Comparison of ENCODE assay signal across 26 cellular contexts in the genomic region with DNA sequence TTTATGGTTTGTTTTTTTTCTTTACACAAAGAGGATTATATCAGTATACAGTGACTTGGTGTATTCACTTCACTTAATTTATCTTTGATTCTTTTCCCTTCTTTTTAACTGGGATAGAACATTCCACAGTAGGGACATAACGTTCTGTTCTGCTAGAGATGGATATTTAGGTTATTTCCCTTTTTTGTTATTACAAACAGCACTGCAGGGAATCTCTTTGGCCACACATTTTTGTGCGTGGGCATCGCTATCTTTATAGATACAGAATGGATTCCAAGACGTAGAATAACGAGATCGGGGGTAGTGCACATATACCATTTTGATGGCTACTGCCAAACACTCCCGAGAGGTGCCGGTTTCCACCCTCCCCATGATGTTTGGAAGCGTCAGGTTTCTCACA.
"Had no signal": no experiment of that assay in that cellular context is flagged by ENCODE, and none has a peak within 500 bp of the region (broad histone marks: within the 10 kb centered on the region; RNA-seq: fewer than 3 reads in every experiment).

No MANE protein-coding gene starts in this region.

- H3K4me3 ChIP-seq: heart right ventricle, psoas muscle, transverse colon had no signal

- ATAC-seq: heart right ventricle, left ventricle myocardium superior, psoas muscle, SK-N-SH treated with all-trans-retinoic acid at 6 μM for 48 hours, T-helper 17 cell had no signal

- H3K9me3 Mint-ChIP-seq: activated CD4-positive, alpha-beta memory T cell treated with anti-CD3 and anti-CD28 coated beads for 36 hours; activated CD4-positive, alpha-beta T cell treated with anti-CD3 and anti-CD28 coated beads, Interleukin-2, amount 10 ng/mL, durations not matched to agents 24 days and 14 days; activated naive CD4-positive, alpha-beta T cell treated with anti-CD3 and anti-CD28 coated beads, Interleukin-2, amount 10 ng/mL, durations not matched to agents 7 days and 5 days; activated naive CD8-positive, alpha-beta T cell treated with anti-CD3 and anti-CD28 coated beads, Interleukin-2, amount 10 ng/mL, durations not matched to agents 7 days and 5 days; activated T-helper 1 cell treated with anti-CD3 and anti-CD28 coated beads, Interleukin-12 subunit alpha, Interleukin-12 subunit beta, Interleukin-2, Interleukin-4 antibody, amounts not matched to agents 30 ng/mL and 10 ng/mL and 1 ng/mL, durations not matched to agents 14 hours and 24 hours and 36 hours; mesothelial cell of epicardium; naive B cell; nephron progenitor cell had no signal

- H3K36me3 ChIP-seq: transverse colon had no signal

- DNase-seq: activated CD4-positive, alpha-beta memory T cell treated with anti-CD3 and anti-CD28 coated beads for 36 hours; activated CD4-positive, alpha-beta T cell treated with anti-CD3 and anti-CD28 coated beads, Interleukin-2, amount 10 ng/mL, durations not matched to agents 24 days and 14 days; activated CD4-positive, CD25-positive, alpha-beta regulatory T cell treated with anti-CD3 and anti-CD28 coated beads, Interleukin-2, amount 50 U/mL, for 72 hours; activated CD8-positive, alpha-beta memory T cell treated with anti-CD3 and anti-CD28 coated beads, Interleukin-2, amount 50 U/mL, for 4 hours; activated effector memory CD4-positive, alpha-beta T cell treated with anti-CD3 and anti-CD28 coated beads, Interleukin-2, amount 50 U/mL, for 16 hours; activated naive CD4-positive, alpha-beta T cell treated with anti-CD3 and anti-CD28 coated beads, Interleukin-2, amount 10 ng/mL, durations not matched to agents 7 days and 5 days; activated naive CD8-positive, alpha-beta T cell treated with anti-CD3 and anti-CD28 coated beads, Interleukin-2, amount 10 ng/mL, durations not matched to agents 7 days and 5 days; activated T-cell treated with anti-CD3 and anti-CD28 coated beads, Interleukin-2, amount 50 U/mL, for 1 hour; amniotic stem cell; central memory CD4-positive, alpha-beta T cell; foreskin melanocyte; heart right ventricle; left ventricle myocardium superior; naive B cell; nephron progenitor cell; psoas muscle; stimulated activated CD4-positive, alpha-beta T cell treated with anti-CD3 and anti-CD28 coated beads, Interleukin-15, amount 100 ng/mL, for 24 hours; stimulated activated CD4-positive, alpha-beta T cell treated with anti-CD3 and anti-CD28 coated beads, Interleukin-2, amount 100 ng/mL, for 24 hours; stimulated activated naive CD4-positive, alpha-beta T cell treated with Interleukin-2 at 50 U/mL for 16 hours; T-helper 17 cell; transverse colon had no signal

- H3K9me3 ChIP-seq: heart right ventricle, neutrophil, psoas muscle, transverse colon had no signal

- H3K27ac ChIP-seq: heart right ventricle, neutrophil, psoas muscle, transverse colon had no signal

- H3K27me3 ChIP-seq: heart right ventricle, neutrophil, transverse colon had no signal

- H3K4me3 Mint-ChIP-seq: activated CD4-positive, alpha-beta memory T cell treated with anti-CD3 and anti-CD28 coated beads for 36 hours; activated CD4-positive, alpha-beta T cell treated with anti-CD3 and anti-CD28 coated beads, Interleukin-2, amount 10 ng/mL, durations not matched to agents 24 days and 14 days; activated naive CD4-positive, alpha-beta T cell treated with anti-CD3 and anti-CD28 coated beads, Interleukin-2, amount 10 ng/mL, durations not matched to agents 7 days and 5 days; activated naive CD8-positive, alpha-beta T cell treated with anti-CD3 and anti-CD28 coated beads, Interleukin-2, amount 10 ng/mL, durations not matched to agents 7 days and 5 days; activated T-helper 1 cell treated with anti-CD3 and anti-CD28 coated beads, Interleukin-12 subunit alpha, Interleukin-12 subunit beta, Interleukin-2, Interleukin-4 antibody, amounts not matched to agents 30 ng/mL and 10 ng/mL and 1 ng/mL, durations not matched to agents 14 hours and 24 hours and 36 hours; mesothelial cell of epicardium; naive B cell; nephron progenitor cell; T-helper 17 cell had no signal

- H2AFZ ChIP-seq: parathyroid adenoma had no signal

- H3K27ac Mint-ChIP-seq: activated CD4-positive, alpha-beta memory T cell treated with anti-CD3 and anti-CD28 coated beads for 36 hours; activated CD4-positive, alpha-beta T cell treated with anti-CD3 and anti-CD28 coated beads, Interleukin-2, amount 10 ng/mL, durations not matched to agents 24 days and 14 days; activated naive CD4-positive, alpha-beta T cell treated with anti-CD3 and anti-CD28 coated beads, Interleukin-2, amount 10 ng/mL, durations not matched to agents 7 days and 5 days; activated naive CD8-positive, alpha-beta T cell treated with anti-CD3 and anti-CD28 coated beads, Interleukin-2, amount 10 ng/mL, durations not matched to agents 7 days and 5 days; activated T-helper 1 cell treated with anti-CD3 and anti-CD28 coated beads, Interleukin-12 subunit alpha, Interleukin-12 subunit beta, Interleukin-2, Interleukin-4 antibody, amounts not matched to agents 30 ng/mL and 10 ng/mL and 1 ng/mL, durations not matched to agents 14 hours and 24 hours and 36 hours; mesothelial cell of epicardium; naive B cell; nephron progenitor cell; T-helper 17 cell had no signal

- H3K9ac ChIP-seq: parathyroid adenoma had no signal

- H3K27me3 Mint-ChIP-seq: activated CD4-positive, alpha-beta memory T cell treated with anti-CD3 and anti-CD28 coated beads for 36 hours; activated CD4-positive, alpha-beta T cell treated with anti-CD3 and anti-CD28 coated beads, Interleukin-2, amount 10 ng/mL, durations not matched to agents 24 days and 14 days; activated naive CD4-positive, alpha-beta T cell treated with anti-CD3 and anti-CD28 coated beads, Interleukin-2, amount 10 ng/mL, durations not matched to agents 7 days and 5 days; activated naive CD8-positive, alpha-beta T cell treated with anti-CD3 and anti-CD28 coated beads, Interleukin-2, amount 10 ng/mL, durations not matched to agents 7 days and 5 days; naive B cell; T-helper 17 cell had no signal
